In the genomic region with DNA sequence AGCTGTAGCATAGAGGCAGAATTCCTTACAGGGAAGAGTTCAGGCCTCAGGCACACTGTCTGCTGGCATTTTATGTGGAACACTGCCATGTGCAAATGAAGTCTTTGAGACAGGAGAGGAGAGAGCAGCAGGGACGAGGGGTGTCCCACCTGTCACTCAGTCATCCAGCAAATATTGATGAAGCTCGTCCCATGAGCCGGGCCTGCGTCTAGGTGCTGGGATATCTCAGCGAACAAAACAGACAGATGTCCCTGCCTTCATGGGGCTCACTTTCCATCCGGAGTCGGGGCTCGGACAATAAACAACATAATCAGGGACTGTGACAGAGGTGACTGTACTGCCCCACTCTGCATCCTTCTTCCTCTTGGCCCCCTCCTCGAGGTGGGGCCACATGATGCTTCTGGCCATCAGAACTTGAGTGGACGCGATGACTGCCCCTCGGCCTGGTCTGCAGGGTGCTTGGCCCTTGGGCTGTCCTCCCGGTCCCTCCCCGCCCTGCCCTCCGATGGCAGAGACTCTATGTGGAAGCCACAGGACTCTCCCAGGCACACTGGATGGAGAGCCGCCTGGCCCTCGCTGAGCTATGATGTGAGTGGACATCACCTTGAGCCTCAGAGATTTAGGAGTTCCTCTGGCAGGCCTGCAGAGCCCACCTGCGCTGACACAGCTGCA, we compare ENCODE assay signal across 9 cellular contexts.
A peak's percentile ranks its signal among the peaks of the same experiment; 100 is the strongest.
DNase-seq lines count a peak whose midpoint lies in the region; ATAC-seq, FAIRE-seq and TF ChIP-seq lines count a peak whose summit lies in the region.
"Had no signal": no experiment of that assay in that cellular context is flagged by ENCODE, and none has a peak within 500 bp of the region (broad histone marks: within the 10 kb centered on the region; RNA-seq: fewer than 3 reads in every experiment).

No MANE protein-coding gene starts in this region.

- intact Hi-C loops in heart left ventricle (cut with DNase I) (loop anchor here in 4 of 10 donors (2.0 to 10.0 kb wide), 3 partner anchors 53 to 229 kb away; a partner anchor contains a TSS), Right ventricle myocardium superior (cut with DNase I) (loop anchor here (10.0 kb wide), 1 partner anchor 161 kb away; no protein-coding TSS in a partner anchor), left colon (cut with DNase I, micrococcal nuclease) (loop anchor here in 1 of 2 donors (2.0 kb wide), 1 partner anchor 25 kb away; no protein-coding TSS in a partner anchor)

- H3K4me3 Mint-ChIP-seq in natural killer cell treated with Interleukin-12 subunit alpha and Interleukin-12 subunit beta and Interleukin-15 and Interleukin-18, amount 100 ng/mL, for 72 hours = peak overlapping the region; percentile 87

- peak overlapping the region; percentile 92 to 93 for H3K27ac Mint-ChIP-seq in natural killer cell treated with Interleukin-12 subunit alpha and Interleukin-12 subunit beta and Interleukin-15 and Interleukin-18, amount 100 ng/mL, for 72 hours

- no peaks in the 10 kb centered on the region for H3K9me3 Mint-ChIP-seq in natural killer cell treated with Interleukin-12 subunit alpha and Interleukin-12 subunit beta and Interleukin-15 and Interleukin-18, amount 100 ng/mL, for 72 hours

- no peak for TF ChIP-seq POLR2A in heart left ventricle (IDR thresholded peaks at IDR 0.05)

- no peak for TF ChIP-seq CTCF in heart left ventricle (IDR thresholded peaks at IDR 0.05)
- no peak for TF ChIP-seq CTCF in brain microvascular endothelial cell (IDR thresholded peaks at IDR 0.05; ENCODE audit: low read depth, low read length, missing control alignments)

- H3K4me1 Mint-ChIP-seq in natural killer cell treated with Interleukin-12 subunit alpha and Interleukin-12 subunit beta and Interleukin-15 and Interleukin-18, amount 100 ng/mL, for 72 hours (ENCODE audit: low read depth in 2 of 2) = peaks cover 52% of the 10 kb centered on the region in 2 donors

- H3K27ac ChIP-seq in heart left ventricle (peak overlapping the region; percentile 31 to 99 (median 70)), brain microvascular endothelial cell (peak overlapping the region; percentile 96)

- 87 to 91% (median 88%) methylated on average over 14 to 18 of the region's 18 CpGs for WGBS in heart left ventricle, 4 donors

- H3K4me1 ChIP-seq in heart left ventricle = peaks cover 0 to 69% (median 50%) of the 10 kb centered on the region in 12 donors

- no peaks in the 10 kb centered on the region for H3K36me3 Mint-ChIP-seq in natural killer cell treated with Interleukin-12 subunit alpha and Interleukin-12 subunit beta and Interleukin-15 and Interleukin-18, amount 100 ng/mL, for 72 hours

- H3K4me3 ChIP-seq in heart left ventricle (peak overlapping the region in 1 of 12 donors; percentile 39), brain microvascular endothelial cell (ENCODE audit: low read depth, low read length) (no peak overlapping the region)

- H3K27me3 ChIP-seq in heart left ventricle = no peaks in the 10 kb centered on the region
- H3K27me3 ChIP-seq in brain microvascular endothelial cell (replicated peaks) = no peaks in the 10 kb centered on the region

- in situ Hi-C loops in brain microvascular endothelial cell (cut with HindIII; ENCODE audit: low pct_ligation_motif_present, low sequenced_read_pairs) = loop anchor here (25.0 kb wide), 1 partner anchor 159 kb away; no protein-coding TSS in a partner anchor

- H3K36me3 ChIP-seq in heart left ventricle = no peaks in the 10 kb centered on the region
- peaks cover 2% of the 10 kb centered on the region for H3K36me3 ChIP-seq in brain microvascular endothelial cell (replicated peaks)

- no peaks in the 10 kb centered on the region for H3K9me3 ChIP-seq in heart left ventricle

- ATAC-seq in heart left ventricle (no peak), Right ventricle myocardium superior (ENCODE audit: poor library complexity) (no peak), left colon (no peak)
- ATAC-seq in natural killer cell treated with Interleukin-12 subunit alpha and Interleukin-12 subunit beta and Interleukin-15 and Interleukin-18, amount 100 ng/mL, for 72 hours = no peak

- H3K27me3 Mint-ChIP-seq in natural killer cell treated with Interleukin-12 subunit alpha and Interleukin-12 subunit beta and Interleukin-15 and Interleukin-18, amount 100 ng/mL, for 72 hours = no peaks in the 10 kb centered on the region

- no peak for DNase-seq in heart left ventricle
- DNase-seq in Right ventricle myocardium superior = no peak
- DNase-seq in brain microvascular endothelial cell = no peak
- no peak for DNase-seq in natural killer cell treated with Interleukin-12 subunit alpha and Interleukin-12 subunit beta and Interleukin-15 and Interleukin-18, amount 100 ng/mL, for 72 hours (ENCODE audit: low spot score)
- no peak for DNase-seq in urothelium cell line (ENCODE audit: low spot score)
- no peak for DNase-seq in DMS114 treated with DMSO at 0.1 percent for 48 hours (lab: John Stamatoyannopoulos, UW; ENCODE audit: unreplicated experiment)
- no peak for DNase-seq in islet precursor cell
- DNase-seq in left colon = no peak
- DNase-seq: cerebellar nuclear complex had no signal

- peak; percentile 30 for FAIRE-seq in urothelium cell line (lab: Jason Lieb, UNC)
